11 cellular contexts compared by ENCODE assay signal in the genomic region with DNA sequence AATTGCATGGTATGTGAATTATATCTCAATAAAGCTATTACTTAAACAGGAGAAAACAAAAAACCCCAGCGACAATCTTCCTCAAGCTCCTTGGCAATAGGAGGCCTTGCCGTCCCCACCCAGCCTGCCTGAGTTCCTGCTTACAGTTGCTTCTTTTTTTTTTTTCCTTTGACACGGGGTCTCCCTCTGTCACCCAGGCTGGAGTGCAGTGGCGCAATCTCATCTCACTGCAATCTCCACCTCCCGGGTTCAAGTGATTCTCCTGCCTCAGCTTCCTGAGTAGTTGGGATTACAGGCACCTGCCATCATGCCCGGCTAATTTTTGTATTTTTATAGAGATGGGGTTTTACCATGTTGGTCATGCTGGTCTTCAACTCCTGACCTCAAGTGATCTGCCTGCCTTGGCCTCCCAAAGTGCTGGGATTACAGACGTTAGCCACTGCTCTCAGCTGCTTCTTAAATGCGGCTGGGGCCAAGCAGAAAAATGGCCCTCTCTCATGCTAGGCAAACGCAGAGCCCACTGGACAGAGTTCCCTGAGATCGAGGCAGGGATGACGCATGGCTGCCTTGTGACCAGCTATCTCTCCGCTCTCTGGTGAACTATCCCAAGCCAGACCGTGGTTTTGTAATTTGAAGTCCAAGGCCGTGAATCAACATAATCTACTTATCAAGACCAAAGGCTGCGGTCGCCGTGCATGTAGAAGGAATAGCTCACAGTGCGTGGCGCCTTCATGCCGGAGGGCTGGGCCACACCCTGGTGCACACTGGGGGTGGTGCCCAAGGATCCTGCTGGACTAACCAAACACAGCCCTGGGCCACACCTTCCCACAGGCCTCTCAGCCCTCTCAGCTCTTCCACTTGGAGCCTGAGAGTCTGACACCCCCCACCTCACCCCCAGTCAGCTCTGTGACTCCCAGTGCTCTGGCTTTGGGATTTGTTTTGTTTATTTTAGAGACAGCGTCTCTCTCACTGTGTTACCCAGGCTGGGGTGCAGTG.
A peak's percentile ranks its signal among the peaks of the same experiment; 100 is the strongest.
DNase-seq lines count a peak whose midpoint lies in the region; ATAC-seq and TF ChIP-seq lines count a peak whose summit lies in the region.
"Had no signal": no experiment of that assay in that cellular context is flagged by ENCODE, and none has a peak within 500 bp of the region (broad histone marks: within the 10 kb centered on the region; RNA-seq: fewer than 3 reads in every experiment).

No MANE protein-coding gene starts in this region.

- TF ChIP-seq CTCF in cardiac fibroblast (IDR thresholded peaks at IDR 0.05; ENCODE audit: low read depth, low read length) (no peak), nephron progenitor cell (IDR thresholded peaks at IDR 0.05) (no peak)

- no peaks in the 10 kb centered on the region for H3K36me3 Mint-ChIP-seq in nephron progenitor cell (ENCODE audit: low read depth)

- H3K4me3 ChIP-seq in cardiac fibroblast (replicated peaks in 1 of 2; ENCODE audit: low read depth in 2 of 2, low read length in 2 of 2): no peak overlapping the region
- H3K4me3 ChIP-seq: tibial artery had no signal

- DNase-seq in DMS153 (lab: John Stamatoyannopoulos, UW) (peak; percentile 44), NOMO-1 treated with DMSO at 0.1 percent for 48 hours (lab: John Stamatoyannopoulos, UW; ENCODE audit: unreplicated experiment) (peak; percentile 87), cardiac fibroblast (ENCODE audit: low read depth in 2 of 2) (peak; percentile 69 to 93), nephron progenitor cell (no peak), NCI-H2196 treated with DMSO at 0.1 percent for 48 hours (lab: John Stamatoyannopoulos, UW; ENCODE audit: unreplicated experiment) (no peak)
- no peak for DNase-seq in stimulated activated CD4-positive, alpha-beta T cell treated with anti-CD3 and anti-CD28 coated beads, Interleukin-15, amount 100 ng/mL, for 24 hours
- DNase-seq: activated CD8-positive, alpha-beta T cell treated with anti-CD3 and anti-CD28 coated beads, Interleukin-2, amount 10 ng/mL, durations not matched to agents 7 days and 5 days; tibial artery had no signal

- peak overlapping the region; percentile 96 for H3K27ac Mint-ChIP-seq in nephron progenitor cell
- H3K27ac Mint-ChIP-seq: activated CD8-positive, alpha-beta T cell treated with anti-CD3 and anti-CD28 coated beads, Interleukin-2, amount 10 ng/mL, durations not matched to agents 7 days and 5 days had no signal

- no peak overlapping the region for H3K4me3 Mint-ChIP-seq in nephron progenitor cell
- H3K4me3 Mint-ChIP-seq: activated CD8-positive, alpha-beta T cell treated with anti-CD3 and anti-CD28 coated beads, Interleukin-2, amount 10 ng/mL, durations not matched to agents 7 days and 5 days; central memory CD8-positive, alpha-beta T cell had no signal

- peaks cover 3% of the 10 kb centered on the region for H3K9me3 Mint-ChIP-seq in nephron progenitor cell
- H3K9me3 Mint-ChIP-seq: central memory CD8-positive, alpha-beta T cell had no signal

- no peaks in the 10 kb centered on the region for H3K27me3 Mint-ChIP-seq in nephron progenitor cell (ENCODE audit: low read depth, poor library complexity)

- ATAC-seq in HG03097 (IDR thresholded peaks at IDR 0.05; ENCODE audit: low FRiP score, unreplicated experiment) (no peak), GM21515 (IDR thresholded peaks at IDR 0.05; ENCODE audit: unreplicated experiment) (no peak)
- ATAC-seq: activated CD8-positive, alpha-beta T cell treated with anti-CD3 and anti-CD28 coated beads, Interleukin-2, amount 10 ng/mL, durations not matched to agents 7 days and 5 days had no signal

- peaks cover 80% of the 10 kb centered on the region for H3K4me1 Mint-ChIP-seq in nephron progenitor cell
- H3K4me1 Mint-ChIP-seq: central memory CD8-positive, alpha-beta T cell had no signal

Comparison
In these comparisons a context has a peak if more than half of its experiments do, and no peak if none do; other contexts are left out.
1. DNase-seq: peak in DMS153 (single experiment), NOMO-1 treated with DMSO at 0.1 percent for 48 hours (single experiment) and cardiac fibroblast (2 of 2); none in nephron progenitor cell (single experiment), stimulated activated CD4-positive, alpha-beta T cell treated with anti-CD3 and anti-CD28 coated beads, Interleukin-15, amount 100 ng/mL, for 24 hours (single experiment) and NCI-H2196 treated with DMSO at 0.1 percent for 48 hours (single experiment).